ENCODE assay signal across 18 cellular contexts in the genomic region with DNA sequence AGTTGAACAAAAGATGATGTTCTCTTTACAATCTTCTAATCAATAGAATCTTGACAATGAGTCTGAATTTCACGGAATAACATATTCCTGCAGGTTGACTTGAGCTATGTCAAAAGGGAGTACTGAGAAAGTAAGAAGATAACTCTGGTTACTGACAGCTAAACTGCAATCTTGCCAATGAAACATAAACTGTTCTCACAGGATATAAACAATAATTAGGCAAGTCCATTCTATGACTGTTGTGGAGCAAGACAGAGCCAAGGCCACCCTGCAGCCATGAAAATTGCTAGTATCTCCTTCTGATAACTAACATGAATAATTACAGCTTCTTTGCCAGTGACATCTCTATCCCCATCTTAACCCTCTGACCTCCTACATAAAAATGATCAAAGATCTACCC. TPM values are rescaled to one million over a fixed set of nuclear protein-coding genes. Genes with fewer than 3 reads are reported as not detected.
DNase-seq lines count a peak whose midpoint lies in the region; ATAC-seq and TF ChIP-seq lines count a peak whose summit lies in the region.
"Had no signal": no experiment of that assay in that cellular context is flagged by ENCODE, and none has a peak within 500 bp of the region (broad histone marks: within the 10 kb centered on the region; RNA-seq: fewer than 3 reads in every experiment).

No MANE protein-coding gene starts in this region.

- in situ Hi-C loops in IMR-90 (cut with MboI; ENCODE audit: low sequenced_read_pairs) = no loop called here

- H3K56ac ChIP-seq in IMR-90 (ENCODE audit: extremely low read depth, insufficient read depth, low read length) = no peak overlapping the region

- H3K14ac ChIP-seq in IMR-90 (replicated peaks; ENCODE audit: low read depth, low read length) (no peak overlapping the region), mesenchymal stem cell (ENCODE audit: low read length in 2 of 2) (no peak overlapping the region)

- H3K4me1 ChIP-seq in IMR-90 (ENCODE audit: control insufficient read depth, insufficient read depth, low read length) (peaks cover 3% of the 10 kb centered on the region; the same call in 1 of the 2 replicates), mesenchymal stem cell (ENCODE audit: control insufficient read depth, insufficient read depth, low read depth, low read length) (peaks cover 2% of the 10 kb centered on the region)
- no peaks in the 10 kb centered on the region for H3K4me1 ChIP-seq in naive thymus-derived CD4-positive, alpha-beta T cell (ENCODE audit: control insufficient read depth in 2 of 2, insufficient read depth in 2 of 2, low read length in 2 of 2)

- H2BK120ac ChIP-seq in IMR-90 (ENCODE audit: low read depth, low read length) (no peak overlapping the region), mesenchymal stem cell (ENCODE audit: low read depth, low read length) (no peak overlapping the region)

- H3K27me3 Mint-ChIP-seq in naive thymus-derived CD4-positive, alpha-beta T cell = peaks cover 10 to 21% (median 14%) of the 10 kb centered on the region in 5 donors

- H3K4me2 ChIP-seq in IMR-90 (ENCODE audit: low read depth, low read length) (no peak overlapping the region), mesenchymal stem cell (ENCODE audit: low read length, poor library complexity, severe bottlenecking) (no peak overlapping the region)
- H3K4me2 ChIP-seq: BLaER1 had no signal

- WGBS in IMR-90 (ENCODE audit: extremely low coverage in 2 of 2, insufficient read length in 1 of 2), 2 experiments = no CpG with 5 or more reads among the region's 1 CpG
- no CpG with 5 or more reads among the region's 1 CpG for WGBS in mesenchymal stem cell

- H3K79me1 ChIP-seq in IMR-90 (ENCODE audit: low read depth in 1 of 2, low read length in 2 of 2) (no peaks in the 10 kb centered on the region), mesenchymal stem cell (replicated peaks; ENCODE audit: low read length, poor library complexity, severe bottlenecking) (no peaks in the 10 kb centered on the region)

- dilution Hi-C loops in IMR-90 (cut with HindIII; ENCODE audit: low sequenced_read_pairs, unreplicated experiment) = no loop called here

- H2BK5ac ChIP-seq in IMR-90 (ENCODE audit: low read depth, low read length, poor library complexity, severe bottlenecking) (no peak overlapping the region), mesenchymal stem cell (ENCODE audit: low read depth, low read length, poor library complexity, severe bottlenecking) (no peak overlapping the region)

- no peak for TF ChIP-seq RAD21 in IMR-90 (IDR thresholded peaks at IDR 0.05; ENCODE audit: low read length)

- POLR2A ChIA-PET in IMR-90 (lab: Charles Lee; ENCODE audit: unreplicated experiment) = no interaction called here
- POLR2A ChIA-PET in naive thymus-derived CD4-positive, alpha-beta T cell (lab: Charles Lee) = no interaction called here

- no peak overlapping the region for H2BK20ac ChIP-seq in IMR-90 (ENCODE audit: low read depth, low read length)

- H2AFZ ChIP-seq in IMR-90 (replicated peaks; ENCODE audit: low read length, poor library complexity) (no peak overlapping the region), mesenchymal stem cell (ENCODE audit: low read depth, low read length) (no peak overlapping the region)
- H2AFZ ChIP-seq: GM23248 had no signal

- H3K9me3 ChIP-seq in IMR-90 (ENCODE audit: control insufficient read depth, insufficient read depth, low read length) (no peaks in the 10 kb centered on the region), mesenchymal stem cell (ENCODE audit: control insufficient read depth, low read length) (no peaks in the 10 kb centered on the region)
- H3K9me3 ChIP-seq in naive thymus-derived CD4-positive, alpha-beta T cell (ENCODE audit: control insufficient read depth in 2 of 3, low read length in 3 of 3) = no peaks in the 10 kb centered on the region
- H3K9me3 ChIP-seq: HAP-1 had no signal

- CTCF ChIA-PET in IMR-90 (lab: Yijun Ruan, JAX) = interaction anchor here (0.6 kb wide), 1 partner anchor 50 kb away, joined by 4 read pairs; no protein-coding TSS in a partner anchor
- CTCF ChIA-PET in naive thymus-derived CD4-positive, alpha-beta T cell (lab: Charles Lee) = interaction anchor here (1.2 kb wide), 1 partner anchor 216 kb away, joined by 3 read pairs; no protein-coding TSS in a partner anchor

- ATAC-seq in IMR-90 (ENCODE audit: low read depth) (no peak), GM19467 (IDR thresholded peaks at IDR 0.05; ENCODE audit: unreplicated experiment) (no peak), GM21576 (IDR thresholded peaks at IDR 0.05; ENCODE audit: unreplicated experiment) (no peak)
- ATAC-seq in naive thymus-derived CD4-positive, alpha-beta T cell = no peak

- TF ChIP-seq CTCF in IMR-90 (conservative IDR thresholded peaks at IDR 0.05; ENCODE audit: low read depth, low read length) = no peak

- H3K27ac ChIP-seq in IMR-90 (ENCODE audit: insufficient read depth, low read length) (no peak overlapping the region), mesenchymal stem cell (ENCODE audit: low read length, poor library complexity, severe bottlenecking) (no peak overlapping the region)
- H3K27ac ChIP-seq in naive thymus-derived CD4-positive, alpha-beta T cell (ENCODE audit: low read depth, low read length) = no peak overlapping the region
- H3K27ac ChIP-seq: BLaER1, GM23248, HL-60 had no signal

- H4K91ac ChIP-seq in IMR-90 (ENCODE audit: insufficient read depth, low read depth, low read length) (no peak overlapping the region), mesenchymal stem cell (ENCODE audit: low read length) (no peak overlapping the region)

- no peak overlapping the region for H3K4ac ChIP-seq in IMR-90 (ENCODE audit: low read depth, low read length)
- H3K4ac ChIP-seq in mesenchymal stem cell (ENCODE audit: low read depth in 1 of 2, low read length in 2 of 2) = no peak overlapping the region

- no peak overlapping the region for H3K23ac ChIP-seq in IMR-90 (ENCODE audit: low read depth, low read length)
- no peak overlapping the region for H3K23ac ChIP-seq in mesenchymal stem cell (ENCODE audit: low read length in 2 of 2)

- H3K9ac ChIP-seq in IMR-90 (ENCODE audit: low read depth, low read length) = no peak overlapping the region
- no peak overlapping the region for H3K9ac ChIP-seq in mesenchymal stem cell (ENCODE audit: low read length)
- H3K9ac ChIP-seq: BLaER1, GM23248 had no signal

- H3K4me3 ChIP-seq in IMR-90 (ENCODE audit: insufficient read depth, low read depth, low read length) (no peak overlapping the region), mesenchymal stem cell (ENCODE audit: insufficient read depth in 1 of 2, low read depth in 1 of 2, low read length in 2 of 2) (no peak overlapping the region)
- H3K4me3 ChIP-seq in naive thymus-derived CD4-positive, alpha-beta T cell (ENCODE audit: low read length) = no peak overlapping the region
- H3K4me3 ChIP-seq: BLaER1, GM23248, HAP-1 had no signal

- H4K5ac ChIP-seq in IMR-90 (ENCODE audit: low read depth, low read length) = no peak overlapping the region

- H3K36me3 ChIP-seq in IMR-90 (ENCODE audit: control insufficient read depth, insufficient read depth, low read length) (no peaks in the 10 kb centered on the region), mesenchymal stem cell (ENCODE audit: control insufficient read depth in 1 of 2, insufficient read depth in 2 of 2, low read depth in 1 of 2, low read length in 2 of 2) (no peaks in the 10 kb centered on the region)
- H3K36me3 ChIP-seq in naive thymus-derived CD4-positive, alpha-beta T cell (ENCODE audit: control insufficient read depth in 2 of 3, insufficient read depth in 3 of 3, low read length in 3 of 3) = no peaks in the 10 kb centered on the region
- H3K36me3 ChIP-seq: BLaER1, HAP-1 had no signal

- no peak overlapping the region for H3K4me3 Mint-ChIP-seq in naive thymus-derived CD4-positive, alpha-beta T cell
- H3K4me3 Mint-ChIP-seq: CD14-positive monocyte; CD4-positive, alpha-beta memory T cell; HFFc6 had no signal

- TF ChIP-seq POLR2A in IMR-90 (IDR thresholded peaks at IDR 0.05; ENCODE audit: low read depth, low read length) = no peak

- DNase-seq in NCI-H2227 treated with DMSO at 0.1 percent for 48 hours (lab: John Stamatoyannopoulos, UW) (peak; percentile 23), NCI-H2227 (lab: John Stamatoyannopoulos, UW; ENCODE audit: unreplicated experiment) (no peak), IMR-90 (peak; percentile 11), fibroblast of gingiva (ENCODE audit: low read depth) (peak; percentile 18), mesenchymal stem cell (peak; percentile 54)
- no peak for DNase-seq in naive thymus-derived CD4-positive, alpha-beta T cell
- DNase-seq: 8988T; Calu3; CD4-positive, alpha-beta memory T cell; GF-D8; GM23248; HFFc6 had no signal

- no peak overlapping the region for H2BK15ac ChIP-seq in IMR-90 (ENCODE audit: low read depth, low read length)
- no peak overlapping the region for H2BK15ac ChIP-seq in mesenchymal stem cell (ENCODE audit: low read depth, poor library complexity, severe bottlenecking)

- H4K20me1 ChIP-seq in IMR-90 (ENCODE audit: insufficient read depth, low read length) = no peaks in the 10 kb centered on the region
- H4K20me1 ChIP-seq: BLaER1 had no signal

- H3K27ac Mint-ChIP-seq in naive thymus-derived CD4-positive, alpha-beta T cell = peak overlapping the region in 2 of 9 donors; percentile 1 to 30
- H3K27ac Mint-ChIP-seq: CD4-positive, alpha-beta memory T cell; HFFc6 had no signal

- no peaks in the 10 kb centered on the region for H3K9me1 ChIP-seq in IMR-90 (ENCODE audit: insufficient read depth, low read length)

- peaks cover 0 to 2% (median 0%) of the 10 kb centered on the region in 11 donors for H3K9me3 Mint-ChIP-seq in naive thymus-derived CD4-positive, alpha-beta T cell
- H3K9me3 Mint-ChIP-seq: HFFc6 had no signal

- no TSS peak for BruUV-seq in IMR-90 (replicated peaks; lab: Mats Ljungman, UMichigan)

- H2BK12ac ChIP-seq in mesenchymal stem cell (ENCODE audit: low read length in 2 of 2) = no peak overlapping the region

- peaks cover 0 to 1% (median 0%) of the 10 kb centered on the region in 5 donors for H3K36me3 Mint-ChIP-seq in naive thymus-derived CD4-positive, alpha-beta T cell
- H3K36me3 Mint-ChIP-seq: CD14-positive monocyte; CD4-positive, alpha-beta memory T cell had no signal

- no peak overlapping the region for H4K8ac ChIP-seq in IMR-90 (ENCODE audit: low read depth in 2 of 2, low read length in 2 of 2)
- no peak overlapping the region for H4K8ac ChIP-seq in mesenchymal stem cell (ENCODE audit: low read length)

- intact Hi-C loops in IMR-90 (cut with micrococcal nuclease) = no loop called here
- intact Hi-C loops in naive thymus-derived CD4-positive, alpha-beta T cell (cut with micrococcal nuclease) = no loop called here

- H3K18ac ChIP-seq in IMR-90 (ENCODE audit: low read depth, low read length) = no peak overlapping the region
- H3K18ac ChIP-seq in mesenchymal stem cell (ENCODE audit: low read depth in 1 of 2, low read length in 2 of 2) = peak overlapping the region in 1 of 2 experiments; percentile 12

- no peaks in the 10 kb centered on the region for H3K27me3 ChIP-seq in IMR-90 (ENCODE audit: control insufficient read depth, insufficient read depth, low read length)
- H3K27me3 ChIP-seq in mesenchymal stem cell (ENCODE audit: control insufficient read depth in 1 of 2, insufficient read depth in 1 of 2, low read length in 2 of 2) = no peaks in the 10 kb centered on the region
- H3K27me3 ChIP-seq in naive thymus-derived CD4-positive, alpha-beta T cell (ENCODE audit: control insufficient read depth in 2 of 2, insufficient read depth in 2 of 2, low read length in 2 of 2) = no peaks in the 10 kb centered on the region
- H3K27me3 ChIP-seq: BLaER1 had no signal

- H2AK9ac ChIP-seq in IMR-90 (replicated peaks; ENCODE audit: low read depth, low read length, poor library complexity) = no peak overlapping the region

- no peak overlapping the region for H2AK5ac ChIP-seq in IMR-90 (ENCODE audit: low read depth, low read length)
- no peak overlapping the region for H2AK5ac ChIP-seq in mesenchymal stem cell (ENCODE audit: low read length, severe bottlenecking)

- H3K4me1 Mint-ChIP-seq in naive thymus-derived CD4-positive, alpha-beta T cell = peaks cover 0 to 3% (median 0%) of the 10 kb centered on the region in 7 donors

RNA-seq across cellular contexts. Expression of a gene that starts 6.3 kb away (rescaled TPM):
- 27.2 and 49.7 TPM in 2 replicates for total RNA-seq in IMR-90 (2012; rRNA removed)
- polyA plus RNA-seq in IMR-90 (2012; rRNA removed) = 17.1 and 23.3 TPM in 2 replicates
- 11.4 and 13.1 TPM in 2 replicates for polyA plus RNA-seq in IMR-90 (2012; cell fraction: cytosol; rRNA removed)
- polyA plus RNA-seq in IMR-90 (2012; cell fraction: nucleus; rRNA removed; ENCODE audit: low replicate concordance) = 32.2 and 55.0 TPM in 2 replicates
- 37.9 TPM for polyA plus RNA-seq in mesenchymal stem cell (2013, experiment 1 of 2)
- 36.5 TPM for polyA plus RNA-seq in mesenchymal stem cell (2013, experiment 2 of 2)
- total RNA-seq in naive thymus-derived CD4-positive, alpha-beta T cell = 10 to 100 TPM; 22.6 to 51.3 (median 28.7) TPM
- polyA plus RNA-seq in naive thymus-derived CD4-positive, alpha-beta T cell = 10 to 100 TPM; 11.8 to 12.1 TPM

RNA-seq across cellular contexts. Expression of a gene that starts 55.5 kb away (rescaled TPM):
- 86.1 and 91.9 TPM in 2 replicates for total RNA-seq in IMR-90 (2012; rRNA removed)
- polyA plus RNA-seq in IMR-90 (2012; rRNA removed) = 39.5 and 48.7 TPM in 2 replicates
- 14.5 and 32.5 TPM in 2 replicates for polyA plus RNA-seq in IMR-90 (2012; cell fraction: cytosol; rRNA removed)
- polyA plus RNA-seq in IMR-90 (2012; cell fraction: nucleus; rRNA removed; ENCODE audit: low replicate concordance) = 13.7 and 38.2 TPM in 2 replicates
- polyA plus RNA-seq in mesenchymal stem cell (2013, experiment 1 of 2) = 155 TPM
- polyA plus RNA-seq in mesenchymal stem cell (2013, experiment 2 of 2) = 158 TPM
- 10 to 100 TPM; 12.1 to 25.2 (median 16.6) TPM for total RNA-seq in naive thymus-derived CD4-positive, alpha-beta T cell
- polyA plus RNA-seq in naive thymus-derived CD4-positive, alpha-beta T cell = 10 to 100 TPM; 20.2 to 27.8 TPM

RNA-seq across cellular contexts. Expression of a gene that starts 56.0 kb away (rescaled TPM):
- 97.2 and 161 TPM in 2 replicates for total RNA-seq in IMR-90 (2012; rRNA removed)
- polyA plus RNA-seq in IMR-90 (2012; rRNA removed) = 48.1 and 48.8 TPM in 2 replicates
- polyA plus RNA-seq in IMR-90 (2012; cell fraction: cytosol; rRNA removed) = 22.6 and 26.0 TPM in 2 replicates
- 43.0 and 129 TPM in 2 replicates for polyA plus RNA-seq in IMR-90 (2012; cell fraction: nucleus; rRNA removed; ENCODE audit: low replicate concordance)
- 69.9 TPM for polyA plus RNA-seq in mesenchymal stem cell (2013, experiment 1 of 2)
- 67.5 TPM for polyA plus RNA-seq in mesenchymal stem cell (2013, experiment 2 of 2)
- total RNA-seq in naive thymus-derived CD4-positive, alpha-beta T cell = 100 to 1,000 TPM in 4 of 5 experiments, 10 to 100 TPM in 1; 79.3 to 177 (median 150) TPM
- polyA plus RNA-seq in naive thymus-derived CD4-positive, alpha-beta T cell = 10 to 100 TPM; 77.4 to 93.9 TPM

Comparison
In these comparisons a context has a peak if more than half of its experiments do, and no peak if none do; other contexts are left out.
1. DNase-seq: peak in NCI-H2227 treated with DMSO at 0.1 percent for 48 hours (single experiment), IMR-90 (single experiment), fibroblast of gingiva (single experiment) and mesenchymal stem cell (single experiment); none in NCI-H2227 (single experiment) and naive thymus-derived CD4-positive, alpha-beta T cell (0 of 9).